In the genomic region with DNA sequence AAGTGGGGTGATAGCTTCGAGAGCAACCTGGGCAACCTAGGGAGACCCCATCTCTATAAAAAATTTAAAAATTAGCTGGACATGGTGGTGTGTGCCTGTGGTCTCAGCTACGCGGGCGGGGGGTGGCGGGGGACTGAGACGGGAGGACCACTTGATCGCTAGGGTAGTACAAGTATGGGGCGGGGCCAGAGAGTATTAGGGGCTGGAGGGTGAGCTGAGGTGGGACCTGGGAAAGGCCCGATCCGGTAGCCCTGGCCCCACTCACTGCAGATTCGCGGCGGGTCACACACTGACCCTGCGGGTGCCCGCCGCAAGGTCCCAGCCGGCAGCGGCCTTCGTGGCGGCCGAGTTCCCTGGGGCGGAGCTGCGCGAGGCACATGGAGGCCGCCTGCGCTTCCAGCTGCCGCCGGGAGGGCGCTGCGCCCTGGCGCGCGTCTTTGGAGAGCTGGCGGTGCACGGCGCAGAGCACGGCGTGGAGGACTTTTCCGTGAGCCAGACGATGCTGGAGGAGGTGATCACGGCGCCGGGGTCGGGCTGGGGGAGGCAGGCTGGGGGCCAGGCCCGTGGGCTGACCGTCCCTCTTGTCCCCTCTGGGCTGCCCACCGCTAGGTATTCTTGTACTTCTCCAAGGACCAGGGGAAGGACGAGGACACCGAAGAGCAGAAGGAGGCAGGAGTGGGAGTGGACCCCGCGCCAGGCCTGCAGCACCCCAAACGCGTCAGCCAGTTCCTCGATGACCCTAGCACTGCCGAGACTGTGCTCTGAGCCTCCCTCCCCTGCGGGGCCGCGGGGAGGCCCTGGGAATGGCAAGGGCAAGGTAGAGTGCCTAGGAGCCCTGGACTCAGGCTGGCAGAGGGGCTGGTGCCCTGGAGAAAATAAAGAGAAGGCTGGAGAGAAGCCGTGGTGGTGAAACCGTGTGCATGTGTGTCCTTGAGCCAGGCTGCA, we compare ENCODE assay signal across 8 cellular contexts. TPM values are rescaled to one million over a fixed set of nuclear protein-coding genes. Genes with fewer than 3 reads are reported as not detected.
DNase-seq lines count a peak whose midpoint lies in the region; ATAC-seq, FAIRE-seq and TF ChIP-seq lines count a peak whose summit lies in the region.

No MANE protein-coding gene starts in this region.

- no peaks in the 10 kb centered on the region for H3K36me3 Mint-ChIP-seq in astrocyte (ENCODE audit: low read depth, unreplicated experiment)

- ATAC-seq in HG03342 (IDR thresholded peaks at IDR 0.05; ENCODE audit: unreplicated experiment) (peak; percentile 31), GM18519 (IDR thresholded peaks at IDR 0.05; ENCODE audit: low FRiP score, unreplicated experiment) (no peak)

- H3K36me3 ChIP-seq in astrocyte (ENCODE audit: insufficient read depth, low read length): no peaks in the 10 kb centered on the region
- H3K36me3 ChIP-seq in hepatocyte (replicated peaks; ENCODE audit: insufficient read depth, low read depth): no peaks in the 10 kb centered on the region

- H3K4me2 ChIP-seq in astrocyte (ENCODE audit: low read length) (peak overlapping the region; percentile 22), hepatocyte (peak overlapping the region; percentile 66)

- 19% methylated on average over 48 of the region's 60 CpGs for WGBS in hepatocyte (ENCODE audit: low lambda C conversion rate, missing lambda C conversion rate)

- H3K9me3 Mint-ChIP-seq in astrocyte (ENCODE audit: unreplicated experiment): no peaks in the 10 kb centered on the region

- peaks cover 3% of the 10 kb centered on the region for H3K4me1 Mint-ChIP-seq in astrocyte (ENCODE audit: low read depth, unreplicated experiment)

- H3K79me2 ChIP-seq in astrocyte (ENCODE audit: insufficient read depth, low read length): no peaks in the 10 kb centered on the region
- H3K79me2 ChIP-seq in hepatocyte: no peaks in the 10 kb centered on the region

- H3K4me1 ChIP-seq in astrocyte (ENCODE audit: insufficient read depth, low read length) (peaks cover 3% of the 10 kb centered on the region), hepatocyte (ENCODE audit: insufficient read depth) (peaks cover 28% of the 10 kb centered on the region)

- H3K27ac Mint-ChIP-seq in astrocyte (ENCODE audit: unreplicated experiment): no peak overlapping the region

- H3K4me3 Mint-ChIP-seq in astrocyte (ENCODE audit: unreplicated experiment): peak overlapping the region; percentile 20

- no peak overlapping the region for H3K4me3 ChIP-seq in astrocyte (ENCODE audit: insufficient read depth, low read depth, low read length)
- H3K4me3 ChIP-seq in hepatocyte: no peak overlapping the region

- H4K20me1 ChIP-seq in astrocyte (ENCODE audit: insufficient read depth, low read length) (peaks cover 9% of the 10 kb centered on the region), hepatocyte (ENCODE audit: insufficient read depth, poor library complexity, severe bottlenecking) (no peaks in the 10 kb centered on the region)

- DNase-seq in COLO668 (lab: John Stamatoyannopoulos, UW; ENCODE audit: unreplicated experiment) (peak; percentile 78), T follicular helper cell (ENCODE audit: low read depth) (peak; percentile 59), astrocyte (ENCODE audit: low read depth) (peak; percentile 51), hepatocyte (ENCODE audit: low spot score) (peak; percentile 84), NCI-H774 (lab: John Stamatoyannopoulos, UW) (no peak)
- DNase-seq in stimulated activated CD4-positive, alpha-beta T cell treated with anti-CD3 and anti-CD28 coated beads, Interleukin-15, amount 100 ng/mL, for 1 hour (ENCODE audit: low read depth in 1 of 2, low spot score in 1 of 2): peak; percentile 55 to 72

- H3K27me3 Mint-ChIP-seq in astrocyte (ENCODE audit: low read depth, unreplicated experiment): peaks cover 18% of the 10 kb centered on the region

- H2AFZ ChIP-seq in astrocyte (ENCODE audit: low read depth, low read length): no peak overlapping the region
- no peak overlapping the region for H2AFZ ChIP-seq in hepatocyte

- H3K27ac ChIP-seq in astrocyte (ENCODE audit: low read depth, low read length): no peak overlapping the region
- peak overlapping the region; percentile 81 for H3K27ac ChIP-seq in hepatocyte

- FAIRE-seq in astrocyte (lab: Jason Lieb, UNC): no peak

- TF ChIP-seq CTCF in astrocyte (IDR thresholded peaks at IDR 0.05; ENCODE audit: insufficient read depth, low read depth, low read length): no peak
- peak; percentile 62 for TF ChIP-seq CTCF in hepatocyte (IDR thresholded peaks at IDR 0.05; ENCODE audit: poor library complexity)

- H3K9me2 ChIP-seq in hepatocyte (replicated peaks; ENCODE audit: insufficient read depth): no peaks in the 10 kb centered on the region

- no peaks in the 10 kb centered on the region for H3K9me3 ChIP-seq in astrocyte (ENCODE audit: insufficient read depth, low read depth, low read length)
- H3K9me3 ChIP-seq in hepatocyte (ENCODE audit: low read depth): no peaks in the 10 kb centered on the region

- H3K9ac ChIP-seq in astrocyte (ENCODE audit: low read length): no peak overlapping the region

- H3K27me3 ChIP-seq in astrocyte (ENCODE audit: insufficient read depth, low read length) (peaks cover 16% of the 10 kb centered on the region), hepatocyte (peaks cover 28% of the 10 kb centered on the region)

RNA-seq across cellular contexts. Expression of a gene that starts 2.0 kb away (rescaled TPM):
- total RNA-seq in astrocyte: 2.7 and 3.0 TPM in 2 replicates
- 11.0 and 12.9 TPM in 2 replicates for total RNA-seq in hepatocyte
- 16.0 and 18.3 TPM in 2 replicates for polyA plus RNA-seq in hepatocyte

RNA-seq across cellular contexts. Expression of a gene that starts 25.0 kb away (rescaled TPM):
- total RNA-seq in astrocyte (14.3 and 18.4 TPM in 2 replicates), hepatocyte (8.2 and 17.8 TPM in 2 replicates)
- polyA plus RNA-seq in hepatocyte: 26.8 and 38.1 TPM in 2 replicates

RNA-seq across cellular contexts. Expression of a gene that starts 30.2 kb away (rescaled TPM):
- total RNA-seq in astrocyte (180 and 207 TPM in 2 replicates), hepatocyte (126 and 170 TPM in 2 replicates)
- polyA plus RNA-seq in hepatocyte: 326 and 328 TPM in 2 replicates

RNA-seq across cellular contexts. Expression of a gene that starts 38.5 kb away (rescaled TPM):
- total RNA-seq in astrocyte (781 and 819 TPM in 2 replicates), hepatocyte (88.5 and 115 TPM in 2 replicates)
- 229 and 247 TPM in 2 replicates for polyA plus RNA-seq in hepatocyte

RNA-seq across cellular contexts. Expression of a gene that starts 38.9 kb away (rescaled TPM):
- total RNA-seq in astrocyte (294 and 325 TPM in 2 replicates), hepatocyte (524 and 539 TPM in 2 replicates)
- polyA plus RNA-seq in hepatocyte: 729 and 735 TPM in 2 replicates
